In genomic region chr13:26133286-26133685, GRCh38 we compare ENCODE assay signal across 1 cellular context.
TF ChIP-seq lines count a peak whose summit lies in the region.

No MANE protein-coding gene starts in this region.

TF ChIP-seq in SK-N-SH, 30 proteins besides CTCF, POLR2A, EP300 and RAD21 (continued from another document):
- no peak for TF ChIP-seq USF1 (IDR thresholded peaks at IDR 0.05; ENCODE audit: borderline replicate concordance, low read depth)
- no peak for TF ChIP-seq FOXM1 (IDR thresholded peaks at IDR 0.05; ENCODE audit: low read depth)
- TF ChIP-seq REST (IDR thresholded peaks at IDR 0.05; ENCODE audit: low read depth, low read length): no peak
- TF ChIP-seq YY1 (IDR thresholded peaks at IDR 0.05; ENCODE audit: low read depth): no peak
- no peak for TF ChIP-seq TCF12 (IDR thresholded peaks at IDR 0.05)
- no peak for TF ChIP-seq EZH2phosphoT487 (IDR thresholded peaks at IDR 0.05; ENCODE audit: borderline replicate concordance, low read depth)
TF ChIP-seq in SK-N-SH: peak in this region for 0.
